ENCODE assay signal across 9 cellular contexts in the genomic region with DNA sequence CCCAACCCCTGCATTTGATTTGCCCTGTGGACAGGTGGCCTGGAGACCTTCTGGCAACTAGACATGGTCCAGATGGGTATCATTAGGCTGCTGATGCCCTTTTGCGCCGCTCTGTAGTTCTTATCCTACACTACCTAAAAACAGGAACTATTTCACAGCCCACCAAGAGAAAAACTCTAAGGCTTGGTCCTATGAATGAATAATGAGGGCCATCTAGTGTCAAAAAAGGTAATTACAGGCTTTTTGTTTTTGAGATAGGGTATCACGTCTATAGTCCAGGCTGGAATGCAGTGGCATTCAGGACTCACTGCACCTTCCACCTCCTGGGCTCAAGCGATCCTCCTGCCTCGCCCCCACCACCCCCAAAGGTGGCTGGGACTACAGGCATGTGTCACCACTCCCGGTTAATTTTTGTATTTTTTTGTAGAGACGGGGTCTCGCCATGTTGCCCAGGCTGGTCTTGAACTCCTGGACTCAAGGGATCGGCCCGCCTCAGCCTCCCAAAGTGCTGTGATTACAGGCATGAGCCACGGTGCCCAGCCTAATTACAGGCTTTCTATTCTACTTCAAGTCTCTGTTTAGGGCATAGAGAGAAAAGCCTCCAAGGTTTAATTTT. TPM values are rescaled to one million over a fixed set of nuclear protein-coding genes. Genes with fewer than 3 reads are reported as not detected.
A peak's percentile ranks its signal among the peaks of the same experiment; 100 is the strongest.
DNase-seq lines count a peak whose midpoint lies in the region; ATAC-seq and TF ChIP-seq lines count a peak whose summit lies in the region.
"Had no signal": no experiment of that assay in that cellular context is flagged by ENCODE, and none has a peak within 500 bp of the region (broad histone marks: within the 10 kb centered on the region; RNA-seq: fewer than 3 reads in every experiment).

No MANE protein-coding gene starts in this region.

- H3K27ac Mint-ChIP-seq in memory B cell, result no peak overlapping the region
- H3K27ac Mint-ChIP-seq: dendritic cell treated with granulocyte-macrophage colony-stimulating factor and Interleukin-4, amounts not matched to agents 40 ng/mL and 50 ng/mL, for 4 days had no signal

- H3K36me3 Mint-ChIP-seq in memory B cell, result peaks cover 30% of the 10 kb centered on the region

- no peaks in the 10 kb centered on the region for H3K27me3 Mint-ChIP-seq in memory B cell
- H3K27me3 Mint-ChIP-seq: dendritic cell treated with granulocyte-macrophage colony-stimulating factor and Interleukin-4, amounts not matched to agents 40 ng/mL and 50 ng/mL, for 4 days had no signal

- CTCF ChIA-PET in AG04449 (lab: Yijun Ruan, JAX), result interaction anchor here (0.8 to 8.8 kb wide), 19 partner anchors 9 to 224 kb away, joined by 3 to 258 read pairs (median 4); a partner anchor contains a TSS

- no peaks in the 10 kb centered on the region for H3K9me3 Mint-ChIP-seq in memory B cell
- H3K9me3 Mint-ChIP-seq: dendritic cell treated with granulocyte-macrophage colony-stimulating factor and Interleukin-4, amounts not matched to agents 40 ng/mL and 50 ng/mL, for 4 days had no signal

- H3K4me3 ChIP-seq in AG04449 (ENCODE audit: low read depth, low read length) (no peak overlapping the region), LNCaP clone FGC (ENCODE audit: low read depth, low read length) (no peak overlapping the region)

- ATAC-seq in memory B cell (ENCODE audit: low read depth), result peak; percentile 90

- DNase-seq in AG04449 (ENCODE audit: low read depth, low spot score) (no peak), LNCaP clone FGC (ENCODE audit: low read depth) (no peak), RPMI7951 (ENCODE audit: low read depth) (peak; percentile 47), dermis microvascular lymphatic vessel endothelial cell (ENCODE audit: low read depth in 2 of 2) (peak; percentile 65 to 79), memory B cell (ENCODE audit: low spot score in 2 of 2) (peak in 1 of 2 donors; percentile 69), activated gamma-delta T cell treated with Interleukin-2 at 50 U/mL for 16 hours (no peak), T-helper 9 cell (no peak)

- POLR2A ChIA-PET in AG04449 (lab: Yijun Ruan, JAX), result no interaction called here

- no peaks in the 10 kb centered on the region for H3K4me1 Mint-ChIP-seq in memory B cell

- TF ChIP-seq CTCF in AG04449 (IDR thresholded peaks at IDR 0.05; ENCODE audit: insufficient read depth, low read length, missing control alignments) (peak; percentile 25), GM12873 (IDR thresholded peaks at IDR 0.05; ENCODE audit: insufficient read depth, low read depth, low read length, missing control alignments) (peak; percentile 69), LNCaP clone FGC (IDR thresholded peaks at IDR 0.05; ENCODE audit: control insufficient read depth, extremely low read depth, insufficient read depth) (peak; percentile 57)

- H3K4me3 Mint-ChIP-seq in memory B cell, result no peak overlapping the region
- H3K4me3 Mint-ChIP-seq: dendritic cell treated with granulocyte-macrophage colony-stimulating factor and Interleukin-4, amounts not matched to agents 40 ng/mL and 50 ng/mL, for 4 days had no signal

RNA-seq across cellular contexts. Expression of a gene that starts 20.9 kb away (rescaled TPM):
- total RNA-seq in RPMI7951 (2014; rRNA removed; shearing (Covaris generic)), result 13.2 and 15.2 TPM in 2 replicates
- 10.4 and 10.9 TPM in 2 replicates for total RNA-seq in dermis microvascular lymphatic vessel endothelial cell

RNA-seq across cellular contexts. Expression of a gene that starts 26.1 kb away (rescaled TPM):
- 6.2 TPM in 2 replicates for total RNA-seq in RPMI7951 (2014; rRNA removed; shearing (Covaris generic))
- 24.1 and 30.7 TPM in 2 replicates for total RNA-seq in dermis microvascular lymphatic vessel endothelial cell

RNA-seq across cellular contexts. Expression of a gene that starts 38.0 kb away (rescaled TPM):
- total RNA-seq in RPMI7951 (2014; rRNA removed; shearing (Covaris generic)), result 50.3 and 84.1 TPM in 2 replicates
- total RNA-seq in dermis microvascular lymphatic vessel endothelial cell, result 26.2 and 29.8 TPM in 2 replicates

Comparison
In these comparisons a context has a peak if more than half of its experiments do, and no peak if none do; other contexts are left out.
1. DNase-seq: peak in RPMI7951 (single experiment) and dermis microvascular lymphatic vessel endothelial cell (2 of 2); none in AG04449 (single experiment), LNCaP clone FGC (single experiment), activated gamma-delta T cell treated with Interleukin-2 at 50 U/mL for 16 hours (single experiment) and T-helper 9 cell (single experiment).
2. Peak in every context shown above with its lines, with median percentiles within 50 percentile points of each other: CTCF ChIP-seq.